ENCODE assay signal across 8 cellular contexts in the genomic region with DNA sequence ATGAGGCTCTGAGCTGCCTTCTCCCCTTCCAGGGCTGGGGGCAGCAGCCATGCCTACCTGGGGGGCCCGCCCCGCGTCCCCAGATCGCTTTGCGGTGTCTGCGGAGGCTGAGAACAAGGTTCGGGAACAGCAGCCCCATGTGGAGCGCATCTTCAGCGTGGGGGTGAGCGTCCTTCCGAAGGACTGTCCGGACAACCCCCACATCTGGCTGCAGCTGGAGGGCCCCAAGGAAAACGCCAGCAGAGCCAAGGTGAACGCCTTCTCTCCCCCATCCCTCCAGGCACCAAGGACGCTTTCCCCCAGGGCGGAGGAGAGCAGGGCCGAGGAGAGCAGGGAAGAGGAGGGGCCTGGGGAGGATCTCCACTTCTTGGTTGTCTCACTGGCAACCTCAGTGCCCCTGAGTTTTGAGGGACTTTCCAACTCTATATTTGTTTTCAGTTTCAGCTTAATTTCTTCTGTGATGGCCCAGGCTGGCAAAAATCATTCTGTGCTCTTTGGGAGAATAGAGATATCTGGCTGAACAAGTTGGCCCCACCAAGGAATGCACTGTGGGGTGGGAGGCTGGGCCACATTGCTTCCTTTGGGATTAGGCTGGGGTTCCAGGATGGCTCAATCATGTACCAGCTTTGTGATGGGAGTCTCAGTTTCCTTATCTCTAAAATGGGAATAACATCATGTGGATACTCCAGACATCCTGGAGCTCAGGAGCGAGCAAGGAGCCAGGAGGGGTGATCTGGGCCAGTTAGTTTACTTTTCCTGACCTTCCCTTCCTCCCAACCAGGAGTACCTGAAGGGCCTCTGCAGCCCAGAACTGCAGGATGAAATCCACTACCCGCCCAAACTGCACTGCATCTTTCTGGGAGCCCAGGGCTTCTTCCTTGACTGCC. TPM values are rescaled to one million over a fixed set of nuclear protein-coding genes. Genes with fewer than 3 reads are reported as not detected.
DNase-seq lines count a peak whose midpoint lies in the region; ATAC-seq and TF ChIP-seq lines count a peak whose summit lies in the region.

No MANE protein-coding gene starts in this region.

- DNase-seq in Daoy (ENCODE audit: low read depth) = peak; percentile 29
- peak; percentile 67 for DNase-seq in T-helper 2 cell treated with Interferon-gamma antibody and Interleukin-4, amounts not matched to agents 5 μg/mL and 100 μg/mL, for 36 hours (ENCODE audit: low spot score)
- no peak for DNase-seq in caudate nucleus (lab: John Stamatoyannopoulos, UW)
- DNase-seq in lower leg skin (ENCODE audit: low spot score in 2 of 2) = peak in 1 of 2 donors; percentile 53
- DNase-seq in stimulated activated CD8-positive, alpha-beta memory T cell treated with anti-CD3 and anti-CD28 coated beads, Interleukin-7, amount 100 ng/mL, for 4 hours (ENCODE audit: low read depth in 2 of 2) = peak; percentile 40 to 50
- no peak for DNase-seq in NCI-H146 (lab: John Stamatoyannopoulos, UW)

- ATAC-seq in HG02588 (IDR thresholded peaks at IDR 0.05; ENCODE audit: unreplicated experiment) (peak; percentile 29), HG03469 (IDR thresholded peaks at IDR 0.05; ENCODE audit: unreplicated experiment) (no peak)

- H3K4me3 Mint-ChIP-seq in T-helper 2 cell treated with Interferon-gamma antibody and Interleukin-4, amounts not matched to agents 5 μg/mL and 100 μg/mL, for 36 hours = peak overlapping the region; percentile 87

- H3K4me1 Mint-ChIP-seq in T-helper 2 cell treated with Interferon-gamma antibody and Interleukin-4, amounts not matched to agents 5 μg/mL and 100 μg/mL, for 36 hours (ENCODE audit: low read depth) = peaks cover 38% of the 10 kb centered on the region

- no peaks in the 10 kb centered on the region for H3K9me3 Mint-ChIP-seq in T-helper 2 cell treated with Interferon-gamma antibody and Interleukin-4, amounts not matched to agents 5 μg/mL and 100 μg/mL, for 36 hours

- H3K27me3 Mint-ChIP-seq in T-helper 2 cell treated with Interferon-gamma antibody and Interleukin-4, amounts not matched to agents 5 μg/mL and 100 μg/mL, for 36 hours (ENCODE audit: low read depth) = no peaks in the 10 kb centered on the region

- TF ChIP-seq POLR2A in lower leg skin (IDR thresholded peaks at IDR 0.05) = no peak

- 4 to 13% methylated on average over 18 to 19 of the region's 19 CpGs for WGBS in lower leg skin, 2 donors

- intact Hi-C loops in lower leg skin (cut with DNase I; ENCODE audit: low total_unique reads) = loop anchor here (2.0 kb wide), 1 partner anchor 98 kb away; no protein-coding TSS in a partner anchor

- peak overlapping the region; percentile 92 for H3K27ac ChIP-seq in caudate nucleus (ENCODE audit: low read depth, low read length)

- peak overlapping the region; percentile 94 for H3K27ac Mint-ChIP-seq in T-helper 2 cell treated with Interferon-gamma antibody and Interleukin-4, amounts not matched to agents 5 μg/mL and 100 μg/mL, for 36 hours

- peak overlapping the region; percentile 66 for H3K4me3 ChIP-seq in lower leg skin (ENCODE audit: low read depth, poor library complexity, severe bottlenecking)

- TF ChIP-seq CTCF in lower leg skin (IDR thresholded peaks at IDR 0.05) = no peak

- H3K36me3 Mint-ChIP-seq in T-helper 2 cell treated with Interferon-gamma antibody and Interleukin-4, amounts not matched to agents 5 μg/mL and 100 μg/mL, for 36 hours (ENCODE audit: low read depth) = peaks cover 39% of the 10 kb centered on the region

RNA-seq across cellular contexts. Expression of a gene that starts 1.2 kb away (rescaled TPM):
- total RNA-seq in Daoy (2014; rRNA removed; shearing (Covaris generic)) = 22.4 and 29.4 TPM in 2 replicates
- 100 to 1,000 TPM in 1 of 4 donors, 10 to 100 TPM in 3; 66.0 to 147 (median 90.6) TPM for total RNA-seq in lower leg skin

RNA-seq across cellular contexts. Expression of a gene that starts 1.5 kb away (rescaled TPM):
- not detected in 2 replicates for total RNA-seq in Daoy (2014; rRNA removed; shearing (Covaris generic))
- total RNA-seq in lower leg skin = 1 to 10 TPM in 2 of 4 donors, under 1 TPM in 2; 0.76 to 1.4 (median 1.1) TPM

RNA-seq across cellular contexts. Expression of a gene that starts 11.7 kb away (rescaled TPM):
- total RNA-seq in Daoy (2014; rRNA removed; shearing (Covaris generic)) = 9.3 and 10.0 TPM in 2 replicates
- total RNA-seq in lower leg skin = 10 to 100 TPM; 21.0 to 39.1 (median 30.2) TPM

RNA-seq across cellular contexts. Expression of a gene that starts 32.1 kb away (rescaled TPM):
- total RNA-seq in Daoy (2014; rRNA removed; shearing (Covaris generic)) = 0.33 and 0.57 TPM in 2 replicates
- total RNA-seq in lower leg skin = 10 to 100 TPM; 17.7 to 37.8 (median 23.5) TPM

Comparison
In these comparisons a context has a peak if more than half of its experiments do, and no peak if none do; other contexts are left out.
1. DNase-seq: peak in Daoy (single experiment), T-helper 2 cell treated with Interferon-gamma antibody and Interleukin-4, amounts not matched to agents 5 μg/mL and 100 μg/mL, for 36 hours (single experiment) and stimulated activated CD8-positive, alpha-beta memory T cell treated with anti-CD3 and anti-CD28 coated beads, Interleukin-7, amount 100 ng/mL, for 4 hours (2 of 2); none in caudate nucleus (0 of 61) and NCI-H146 (single experiment).